In genomic region chr10:35090162-35090954, GRCh38 we compare ENCODE assay signal across 8 cellular contexts. TPM values are rescaled to one million over a fixed set of nuclear protein-coding genes. Genes with fewer than 3 reads are reported as not detected.
DNase-seq lines count a peak whose midpoint lies in the region; ATAC-seq and TF ChIP-seq lines count a peak whose summit lies in the region.

CUL2 (minus strand) TSS chr10:35090341; CDS start chr10:35071317, 19,024 bp downstream.

- H3K4me1 ChIP-seq in iPS DF 6.9 (ENCODE audit: control insufficient read depth, insufficient read depth, low read length): no peaks in the 10 kb centered on the region
- peaks cover 37 to 38% of the 10 kb centered on the region in 2 donors for H3K4me1 ChIP-seq in gastrocnemius medialis

- no peaks in the 10 kb centered on the region for H3K27me3 ChIP-seq in iPS DF 6.9 (ENCODE audit: control insufficient read depth, insufficient read depth, low read length)
- H3K27me3 ChIP-seq in gastrocnemius medialis: no peaks in the 10 kb centered on the region

- H3K36me3 Mint-ChIP-seq in brain: peaks cover 24% of the 10 kb centered on the region

- peaks cover 3 to 12% (median 4%) of the 10 kb centered on the region in 5 experiments for H3K9me3 Mint-ChIP-seq in brain

- H3K4me3 ChIP-seq in iPS DF 6.9 (ENCODE audit: low read length) (peak within 1 kb of the TSS; percentile 83), gastrocnemius medialis (peak within 1 kb of the TSS; percentile 96 to 99 (median 98))

- no peak for TF ChIP-seq CTCF in brain (conservative IDR thresholded peaks at IDR 0.05)
- TF ChIP-seq CTCF in gastrocnemius medialis (IDR thresholded peaks at IDR 0.05 in 4 of 5, conservative IDR thresholded peaks at IDR 0.05 in 1 of 5): no peak

- peak within 1 kb of the TSS; percentile 92 to 100 (median 98) for H3K4me3 Mint-ChIP-seq in brain

- H3K27ac ChIP-seq in iPS DF 6.9 (ENCODE audit: low read length): no peak within 1 kb of the TSS
- peak within 1 kb of the TSS; percentile 93 to 98 (median 97) for H3K27ac ChIP-seq in gastrocnemius medialis

- TF ChIP-seq POLR2A in gastrocnemius medialis (IDR thresholded peaks at IDR 0.05): peak; percentile 16 to 24

- H3K4me1 Mint-ChIP-seq in brain: peaks cover 42% of the 10 kb centered on the region

- intact Hi-C loops in gastrocnemius medialis (cut with DNase I; ENCODE audit: low total_unique reads): loop anchor here (1.0 kb wide), 1 partner anchor 36 kb away; the partner anchor contains the start of gene CREM

- H3K9me3 ChIP-seq in iPS DF 6.9 (ENCODE audit: control insufficient read depth, insufficient read depth, low read length) (no peaks in the 10 kb centered on the region), gastrocnemius medialis (peaks cover 0 to 4% (median 0%) of the 10 kb centered on the region in 3 donors)

- H3K27ac Mint-ChIP-seq in brain: peak within 1 kb of the TSS; percentile 97 to 99 (median 98)

- DNase-seq in 8988T: peak; percentile 74
- DNase-seq in NCI-H2107 treated with DMSO at 0.1 percent for 48 hours (lab: John Stamatoyannopoulos, UW; ENCODE audit: unreplicated experiment): peak; percentile 61
- DNase-seq in UCSD-AML1 (lab: John Stamatoyannopoulos, UW; ENCODE audit: unreplicated experiment): peak; percentile 91
- peak; percentile 54 for DNase-seq in iPS DF 6.9 (ENCODE audit: low read depth, low spot score)
- peak; percentile 82 to 90 for DNase-seq in gastrocnemius medialis

- in situ Hi-C loops in gastrocnemius medialis (cut with MboI; ENCODE audit: low sequenced_read_pairs in 4 of 4): no loop called here

- WGBS in iPS DF 6.9 (ENCODE audit: insufficient coverage, insufficient read length): no CpG with 5 or more reads among the region's 59 CpGs

- peak; percentile 83 for ATAC-seq in GM18858 (IDR thresholded peaks at IDR 0.05; ENCODE audit: unreplicated experiment)
- ATAC-seq in HG03066 (IDR thresholded peaks at IDR 0.05; ENCODE audit: low read depth, unreplicated experiment): peak; percentile 93
- peak; percentile 95 to 98 for ATAC-seq in gastrocnemius medialis

- H3K27me3 Mint-ChIP-seq in brain: no peaks in the 10 kb centered on the region

- H3K36me3 ChIP-seq in iPS DF 6.9 (ENCODE audit: control insufficient read depth, insufficient read depth, low read length) (no peaks in the 10 kb centered on the region), gastrocnemius medialis (no peaks in the 10 kb centered on the region)

RNA-seq across cellular contexts. Expression of gene CUL2, which starts in this region (rescaled TPM):
- 16.1 TPM for polyA plus RNA-seq in brain (ENCODE audit: insufficient read depth, low read depth, low replicate concordance)
- 10 to 100 TPM; 27.2 to 41.4 (median 34.2) TPM for total RNA-seq in gastrocnemius medialis
